ENCODE assay signal across 8 cellular contexts in genomic region chr10:42783181-42783549, GRCh38. TPM values are rescaled to one million over a fixed set of nuclear protein-coding genes. Genes with fewer than 3 reads are reported as not detected.
DNase-seq lines count a peak whose midpoint lies in the region; ATAC-seq and TF ChIP-seq lines count a peak whose summit lies in the region.

No MANE protein-coding gene starts in this region.

- H3F3A ChIP-seq in MM.1S (ENCODE audit: insufficient read depth, low read length): no peaks in the 10 kb centered on the region

- no peaks in the 10 kb centered on the region; the same call in 1 of the 2 replicates for H3K4me1 ChIP-seq in MM.1S (ENCODE audit: low read length)
- peaks cover 4% of the 10 kb centered on the region for H3K4me1 ChIP-seq in osteoblast (ENCODE audit: insufficient read depth, low read length)

- H4K20me1 ChIP-seq in MM.1S (ENCODE audit: insufficient read depth, low read length) (no peaks in the 10 kb centered on the region), osteoblast (ENCODE audit: insufficient read depth, low read length) (no peaks in the 10 kb centered on the region)

- intact Hi-C loops in activated naive CD4-positive, alpha-beta T cell treated with anti-CD3 and anti-CD28 coated beads for 36 hours (cut with micrococcal nuclease): loop anchor here (1.0 to 5.0 kb wide), 3 partner anchors 18 to 231 kb away; partner anchors contain the start of gene ZNF33B

- POLR2A ChIA-PET in activated CD4-positive, alpha-beta memory T cell treated with anti-CD3 and anti-CD28 coated beads, Interleukin-2, amount 10 ng/mL, durations not matched to agents 7 days and 5 days (lab: Charles Lee): interaction anchor here (0.8 to 3.8 kb wide), 10 partner anchors 10 to 865 kb away, joined by 3 to 20 read pairs (median 3); partner anchors contain the start of genes CSGALNACT2, ZNF32 and ZNF33B

- CTCF ChIA-PET in activated naive CD4-positive, alpha-beta T cell treated with anti-CD3 and anti-CD28 coated beads for 36 hours (lab: Charles Lee): no interaction called here
- CTCF ChIA-PET in activated CD4-positive, alpha-beta memory T cell treated with anti-CD3 and anti-CD28 coated beads, Interleukin-2, amount 10 ng/mL, durations not matched to agents 7 days and 5 days (lab: Charles Lee): no interaction called here

- peaks cover 17% of the 10 kb centered on the region for H3K36me3 Mint-ChIP-seq in activated naive CD4-positive, alpha-beta T cell treated with anti-CD3 and anti-CD28 coated beads for 36 hours (ENCODE audit: low read depth)
- peaks cover 31% of the 10 kb centered on the region for H3K36me3 Mint-ChIP-seq in activated CD4-positive, alpha-beta memory T cell treated with anti-CD3 and anti-CD28 coated beads, Interleukin-2, amount 10 ng/mL, durations not matched to agents 7 days and 5 days (ENCODE audit: low read depth)

- H3K9ac ChIP-seq in MM.1S (ENCODE audit: low read length): peak overlapping the region; percentile 87

- H3K27me3 Mint-ChIP-seq in activated naive CD4-positive, alpha-beta T cell treated with anti-CD3 and anti-CD28 coated beads for 36 hours (ENCODE audit: low read depth): no peaks in the 10 kb centered on the region
- H3K27me3 Mint-ChIP-seq in activated CD4-positive, alpha-beta memory T cell treated with anti-CD3 and anti-CD28 coated beads, Interleukin-2, amount 10 ng/mL, durations not matched to agents 7 days and 5 days: peaks cover 1% of the 10 kb centered on the region

- H3K36me3 ChIP-seq in MM.1S (replicated peaks; ENCODE audit: insufficient read depth, low read length): peaks cover 2% of the 10 kb centered on the region; the same call in 1 of the 2 replicates
- H3K36me3 ChIP-seq in osteoblast (ENCODE audit: insufficient read depth, low read length): peaks cover 26% of the 10 kb centered on the region

- H3K79me2 ChIP-seq in MM.1S (ENCODE audit: low read length) (peaks cover 34% of the 10 kb centered on the region), osteoblast (ENCODE audit: insufficient read depth, low read length) (peaks cover 22% of the 10 kb centered on the region)

- H3K4me1 Mint-ChIP-seq in activated naive CD4-positive, alpha-beta T cell treated with anti-CD3 and anti-CD28 coated beads for 36 hours (ENCODE audit: low read depth): peaks cover 28% of the 10 kb centered on the region
- H3K4me1 Mint-ChIP-seq in activated CD4-positive, alpha-beta memory T cell treated with anti-CD3 and anti-CD28 coated beads, Interleukin-2, amount 10 ng/mL, durations not matched to agents 7 days and 5 days: peaks cover 21% of the 10 kb centered on the region

- H3K9me3 ChIP-seq in MM.1S (replicated peaks; ENCODE audit: insufficient read depth, low read length): no peaks in the 10 kb centered on the region
- H3K9me3 ChIP-seq in osteoblast (ENCODE audit: low read depth, low read length): no peaks in the 10 kb centered on the region

- no peaks in the 10 kb centered on the region for H3K9me3 Mint-ChIP-seq in activated naive CD4-positive, alpha-beta T cell treated with anti-CD3 and anti-CD28 coated beads for 36 hours
- no peaks in the 10 kb centered on the region for H3K9me3 Mint-ChIP-seq in activated CD4-positive, alpha-beta memory T cell treated with anti-CD3 and anti-CD28 coated beads, Interleukin-2, amount 10 ng/mL, durations not matched to agents 7 days and 5 days

- H3K27ac ChIP-seq in MM.1S (ENCODE audit: low read length) (peak overlapping the region; percentile 78; the same call in 1 of the 2 replicates), osteoblast (ENCODE audit: low read depth, low read length) (peak overlapping the region; percentile 66)

- H2AFZ ChIP-seq in MM.1S (ENCODE audit: low read length): peak overlapping the region; percentile 98
- peak overlapping the region; percentile 99 for H2AFZ ChIP-seq in osteoblast (ENCODE audit: low read length)

- no peak for TF ChIP-seq CTCF in MM.1S (IDR thresholded peaks at IDR 0.05; ENCODE audit: low read length)
- no peak for TF ChIP-seq CTCF in fibroblast of mammary gland (conservative IDR thresholded peaks at IDR 0.05; ENCODE audit: control insufficient read depth, insufficient read depth, low read depth, low read length)
- no peak for TF ChIP-seq CTCF in osteoblast (IDR thresholded peaks at IDR 0.05; ENCODE audit: extremely low read depth, low read depth, low read length)

- peak overlapping the region; percentile 82 for H3K4me3 Mint-ChIP-seq in activated naive CD4-positive, alpha-beta T cell treated with anti-CD3 and anti-CD28 coated beads for 36 hours
- peak overlapping the region; percentile 88 for H3K4me3 Mint-ChIP-seq in activated CD4-positive, alpha-beta memory T cell treated with anti-CD3 and anti-CD28 coated beads, Interleukin-2, amount 10 ng/mL, durations not matched to agents 7 days and 5 days

- ATAC-seq in GM19397 (IDR thresholded peaks at IDR 0.05; ENCODE audit: unreplicated experiment): no peak

- no peaks in the 10 kb centered on the region for H3K27me3 ChIP-seq in MM.1S (replicated peaks; ENCODE audit: insufficient read depth, low read length)
- no peaks in the 10 kb centered on the region for H3K27me3 ChIP-seq in osteoblast (ENCODE audit: insufficient read depth, low read length)

- peak; percentile 49 for DNase-seq in activated naive CD4-positive, alpha-beta T cell treated with anti-CD3 and anti-CD28 coated beads for 36 hours
- DNase-seq in activated naive CD4-positive, alpha-beta T cell treated with anti-CD3 and anti-CD28 coated beads, Interleukin-2, amount 50 U/mL, for 16 hours: no peak
- DNase-seq in MM.1S: no peak
- peak; percentile 31 for DNase-seq in activated CD4-positive, alpha-beta memory T cell treated with anti-CD3 and anti-CD28 coated beads, Interleukin-2, amount 10 ng/mL, durations not matched to agents 7 days and 5 days
- peak; percentile 55 for DNase-seq in fibroblast of mammary gland (ENCODE audit: low read depth)
- DNase-seq in osteoblast (ENCODE audit: insufficient read length, low spot score, missing footprints): no peak
- DNase-seq in central memory CD4-positive, alpha-beta T cell: no peak

- H3K4me3 ChIP-seq in MM.1S (ENCODE audit: low read length) (peak overlapping the region; percentile 83), fibroblast of mammary gland (ENCODE audit: control insufficient read depth, low read depth, low read length) (peak overlapping the region; percentile 92), osteoblast (ENCODE audit: insufficient read depth, low read length) (peak overlapping the region; percentile 93)

- H3K27ac Mint-ChIP-seq in activated naive CD4-positive, alpha-beta T cell treated with anti-CD3 and anti-CD28 coated beads for 36 hours: peak overlapping the region; percentile 89
- H3K27ac Mint-ChIP-seq in activated CD4-positive, alpha-beta memory T cell treated with anti-CD3 and anti-CD28 coated beads, Interleukin-2, amount 10 ng/mL, durations not matched to agents 7 days and 5 days: peak overlapping the region; percentile 84

- peak overlapping the region; percentile 85 for H3K4me2 ChIP-seq in MM.1S (ENCODE audit: low read depth, low read length)
- peak overlapping the region; percentile 85 for H3K4me2 ChIP-seq in osteoblast (ENCODE audit: insufficient read depth, low read length)

- H3K9me2 ChIP-seq in MM.1S (replicated peaks; ENCODE audit: insufficient read depth, low read length): no peaks in the 10 kb centered on the region

RNA-seq across cellular contexts. Expression of gene BMS1, which starts 0.6 kb away (rescaled TPM):
- 10 to 100 TPM; 21.4 to 21.6 TPM for total RNA-seq in activated naive CD4-positive, alpha-beta T cell treated with anti-CD3 and anti-CD28 coated beads for 36 hours
- total RNA-seq in activated CD4-positive, alpha-beta memory T cell treated with anti-CD3 and anti-CD28 coated beads, Interleukin-2, amount 10 ng/mL, durations not matched to agents 7 days and 5 days: 10 to 100 TPM; 14.3 to 14.6 TPM
- total RNA-seq in osteoblast: 13.0 and 14.5 TPM in 2 replicates

Comparison
In these comparisons a context has a peak if more than half of its experiments do, and no peak if none do; other contexts are left out.
1. DNase-seq: peak in activated naive CD4-positive, alpha-beta T cell treated with anti-CD3 and anti-CD28 coated beads for 36 hours (single experiment), activated CD4-positive, alpha-beta memory T cell treated with anti-CD3 and anti-CD28 coated beads, Interleukin-2, amount 10 ng/mL, durations not matched to agents 7 days and 5 days (single experiment) and fibroblast of mammary gland (single experiment); none in activated naive CD4-positive, alpha-beta T cell treated with anti-CD3 and anti-CD28 coated beads, Interleukin-2, amount 50 U/mL, for 16 hours (single experiment), MM.1S (single experiment), osteoblast (single experiment) and central memory CD4-positive, alpha-beta T cell (single experiment).
2. Peak in every context shown above with its lines, with median percentiles within 50 percentile points of each other: H3K4me3 ChIP-seq.